ENCODE assay signal across 9 cellular contexts in the genomic region with DNA sequence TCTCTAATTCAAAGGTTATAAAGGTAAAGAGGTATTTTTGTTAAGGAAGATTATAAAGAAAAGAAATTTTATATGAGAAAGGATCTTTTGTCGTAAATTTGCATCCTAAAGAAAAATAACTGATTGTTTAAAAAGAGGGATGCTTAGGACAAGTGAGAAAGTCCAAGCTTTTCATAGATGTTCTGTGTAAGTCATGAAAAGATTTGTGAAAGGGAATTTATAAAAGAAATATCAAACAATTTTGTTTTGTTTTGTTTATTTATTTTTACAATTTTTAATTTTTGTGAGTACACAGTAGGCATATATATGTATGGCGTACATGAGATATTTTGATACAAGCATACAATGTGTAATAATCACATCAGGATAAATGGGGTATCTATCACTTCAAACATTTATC.
"Had no signal": no experiment of that assay in that cellular context is flagged by ENCODE, and none has a peak within 500 bp of the region (broad histone marks: within the 10 kb centered on the region; RNA-seq: fewer than 3 reads in every experiment).

No MANE protein-coding gene starts in this region.

- ATAC-seq: HCT116 had no signal

- DNase-seq: GM23248, GOT3, H7, IMR-90, KBM-7 had no signal

- H3K36me3 ChIP-seq: HAP-1 had no signal

- H3K4me3 ChIP-seq: GM23248, HAP-1 had no signal

- H2AFZ ChIP-seq: GM23248 had no signal

- H3K4me1 ChIP-seq: HAP-1 had no signal

- FAIRE-seq: HTR-8/SVneo had no signal

- H3K4me2 ChIP-seq: KMS-11 had no signal

- H3K27ac ChIP-seq: GM23248, KMS-11 had no signal

- H3K9ac ChIP-seq: GM23248, KMS-11 had no signal
